Comparison of ENCODE assay signal across 23 cellular contexts in genomic region chr16:46930861-46931260, GRCh38. TPM values are rescaled to one million over a fixed set of nuclear protein-coding genes. Genes with fewer than 3 reads are reported as not detected.
DNase-seq lines count a peak whose midpoint lies in the region; ATAC-seq and TF ChIP-seq lines count a peak whose summit lies in the region.
"Had no signal": no experiment of that assay in that cellular context is flagged by ENCODE, and none has a peak within 500 bp of the region (broad histone marks: within the 10 kb centered on the region; RNA-seq: fewer than 3 reads in every experiment).

No MANE protein-coding gene starts in this region.

- no peak for TF ChIP-seq CTCF in Caco-2 (IDR thresholded peaks at IDR 0.05; ENCODE audit: insufficient read depth in 1 of 2, low read depth in 1 of 2, low read length in 1 of 2, severe bottlenecking in 1 of 2, unreplicated experiment in 1 of 2)
- TF ChIP-seq CTCF in H9 (conservative IDR thresholded peaks at IDR 0.05) = no peak
- no peak for TF ChIP-seq CTCF in VCaP (conservative IDR thresholded peaks at IDR 0.05)
- no peak for TF ChIP-seq CTCF in nephron progenitor cell (IDR thresholded peaks at IDR 0.05)

- no peak overlapping the region for H3K4me3 ChIP-seq in Caco-2 (ENCODE audit: low read depth, low read length)
- H3K4me3 ChIP-seq: K562, MG63 had no signal

- H2AFZ ChIP-seq in H9 (ENCODE audit: low read length) = no peak overlapping the region

- no peak overlapping the region for H3K4ac ChIP-seq in H9 (ENCODE audit: low read depth, low read length)

- intact Hi-C loops in Caco-2 (cut with micrococcal nuclease; ENCODE audit: unreplicated experiment) = no loop called here

- no peaks in the 10 kb centered on the region for H3K23me2 ChIP-seq in H9 (ENCODE audit: insufficient read length, low read depth, low read length, poor library complexity, severe bottlenecking)

- POLR2A ChIA-PET in Caco-2 (lab: Charles Lee) = no interaction called here

- H3K4me2 ChIP-seq in H9 (ENCODE audit: insufficient read depth, insufficient read length, low read length) = no peak overlapping the region

- no peak overlapping the region for H2BK12ac ChIP-seq in H9 (ENCODE audit: insufficient read length, low read depth, low read length)

- TF ChIP-seq POLR2A in GM18505 (IDR thresholded peaks at IDR 0.05; ENCODE audit: borderline replicate concordance, extremely low read depth, insufficient read depth, insufficient read length) = no peak

- no CpG with 5 or more reads among the region's 8 CpGs for WGBS in H9 (ENCODE audit: extremely low coverage, insufficient read length, low lambda C conversion rate)

- H4K8ac ChIP-seq in H9 (replicated peaks; ENCODE audit: insufficient read length, low read depth, low read length) = no peak overlapping the region

- H3K27ac Mint-ChIP-seq in Caco-2 (ENCODE audit: unreplicated experiment) (no peak overlapping the region), H9 (no peak overlapping the region), nephron progenitor cell (peak overlapping the region; percentile 61)

- H3K56ac ChIP-seq in H9 (ENCODE audit: insufficient read length, low read depth, low read length) = no peak overlapping the region

- H3K27me3 ChIP-seq in Caco-2 (replicated peaks; ENCODE audit: control insufficient read depth, insufficient read depth, low read length) (no peaks in the 10 kb centered on the region), H9 (ENCODE audit: insufficient read depth, low read length) (no peaks in the 10 kb centered on the region)
- H3K27me3 ChIP-seq: BE2C, MG63 had no signal

- no peak overlapping the region for H2BK20ac ChIP-seq in H9 (ENCODE audit: low read depth, low read length, poor library complexity, severe bottlenecking)

- H4K91ac ChIP-seq in H9 (ENCODE audit: insufficient read length, low read depth, low read length) = no peak overlapping the region

- no peak overlapping the region for H4K5ac ChIP-seq in H9 (ENCODE audit: insufficient read length, low read depth, low read length)

- H3K4me3 Mint-ChIP-seq in Caco-2 (ENCODE audit: unreplicated experiment) = no peak overlapping the region
- no peak overlapping the region for H3K4me3 Mint-ChIP-seq in H9
- H3K4me3 Mint-ChIP-seq in nephron progenitor cell = no peak overlapping the region

- H3K4me1 ChIP-seq in Caco-2 (no peaks in the 10 kb centered on the region), H9 (ENCODE audit: insufficient read depth, low read length) (no peaks in the 10 kb centered on the region)
- H3K4me1 ChIP-seq: BE2C had no signal

- H2BK15ac ChIP-seq in H9 (ENCODE audit: low read depth, low read length) = no peak overlapping the region

- BruUV-seq in Caco-2 (replicated peaks; lab: Mats Ljungman, UMichigan) = TSS peak; percentile 55

- no peaks in the 10 kb centered on the region for H3K79me1 ChIP-seq in H9 (ENCODE audit: insufficient read depth, low read depth, low read length, poor library complexity, severe bottlenecking)

- no peak overlapping the region for H2BK120ac ChIP-seq in H9 (ENCODE audit: low read depth, low read length, poor library complexity, severe bottlenecking)

- peak overlapping the region; percentile 55 for H2BK5ac ChIP-seq in H9 (ENCODE audit: insufficient read length, low read length)

- no peak overlapping the region for H3K9ac ChIP-seq in H9 (ENCODE audit: extremely low read depth, insufficient read length, low read length)

- H4K20me1 ChIP-seq in H9 (ENCODE audit: control insufficient read depth, insufficient read depth, insufficient read length) = no peaks in the 10 kb centered on the region

- H3K79me2 ChIP-seq in H9 (ENCODE audit: insufficient read depth, low read length) = no peaks in the 10 kb centered on the region

- H3K27ac ChIP-seq in H9 (ENCODE audit: insufficient read length, low read depth, low read length) (no peak overlapping the region), VCaP (peak overlapping the region; percentile 73)

- H3K4me1 Mint-ChIP-seq in Caco-2 (ENCODE audit: low read depth, unreplicated experiment) = peaks cover 6% of the 10 kb centered on the region
- H3K4me1 Mint-ChIP-seq in H9 = peaks cover 5 to 12% of the 10 kb centered on the region in 2 experiments
- H3K4me1 Mint-ChIP-seq in nephron progenitor cell = no peaks in the 10 kb centered on the region

- H3K9me3 ChIP-seq in Caco-2 (no peaks in the 10 kb centered on the region), H9 (ENCODE audit: control insufficient read depth, low read depth, low read length) (no peaks in the 10 kb centered on the region)
- H3K9me3 ChIP-seq: BE2C, MG63 had no signal

- H3K36me3 Mint-ChIP-seq in Caco-2 (ENCODE audit: insufficient read depth, unreplicated experiment) = peaks cover 74% of the 10 kb centered on the region
- H3K36me3 Mint-ChIP-seq in H9 (ENCODE audit: insufficient read depth in 1 of 3, low read depth in 3 of 3) = peaks cover 30 to 48% (median 34%) of the 10 kb centered on the region in 3 experiments
- H3K36me3 Mint-ChIP-seq in nephron progenitor cell (ENCODE audit: low read depth) = peaks cover 20% of the 10 kb centered on the region

- no peak overlapping the region for H2AK5ac ChIP-seq in H9 (ENCODE audit: insufficient read length, low read length)

- H3K9me3 Mint-ChIP-seq in Caco-2 (ENCODE audit: unreplicated experiment) = no peaks in the 10 kb centered on the region
- peaks cover 3 to 4% of the 10 kb centered on the region in 2 experiments; a peak in 2 of 5 replicates for H3K9me3 Mint-ChIP-seq in H9
- no peaks in the 10 kb centered on the region for H3K9me3 Mint-ChIP-seq in nephron progenitor cell

- no peak overlapping the region for H3K14ac ChIP-seq in H9 (ENCODE audit: insufficient read depth, low read length)

- no peak overlapping the region for H3T11ph ChIP-seq in H9 (ENCODE audit: low read length)

- no peaks in the 10 kb centered on the region for H3K36me3 ChIP-seq in Caco-2 (ENCODE audit: control insufficient read depth, insufficient read depth, low read length)

- H3K18ac ChIP-seq in H9 (ENCODE audit: insufficient read length, low read depth, low read length) = no peak overlapping the region

- no peaks in the 10 kb centered on the region for H3K27me3 Mint-ChIP-seq in Caco-2 (ENCODE audit: insufficient read depth, unreplicated experiment)
- peaks cover 1% of the 10 kb centered on the region; the same call in 1 of the 2 replicates for H3K27me3 Mint-ChIP-seq in H9 (ENCODE audit: low read depth)
- peaks cover 4% of the 10 kb centered on the region for H3K27me3 Mint-ChIP-seq in nephron progenitor cell (ENCODE audit: low read depth, poor library complexity)

- CTCF ChIA-PET in Caco-2 (lab: Charles Lee) = no interaction called here

- ATAC-seq in GM18505 (IDR thresholded peaks at IDR 0.05; ENCODE audit: unreplicated experiment) = no peak
- ATAC-seq in HG02981 (IDR thresholded peaks at IDR 0.05; ENCODE audit: unreplicated experiment) = no peak
- ATAC-seq: Panc1 had no signal

- H3K23ac ChIP-seq in H9 (ENCODE audit: insufficient read length, low read depth, low read length) = no peak overlapping the region

- DNase-seq in Caco-2 (no peak), H9 (no peak), nephron progenitor cell (no peak), T-helper 2 cell (no peak), NCI-H69 (lab: John Stamatoyannopoulos, UW) (no peak)
- DNase-seq: BE2C; DMS53; GOT3; MG63; NCI-H1105 treated with DMSO at 0.1 percent for 48 hours; NCI-H146; NCI-H1930; NCI-H2107; NCI-H524; NCI-H82; NK-92 treated with Interleukin-12 subunit alpha and Interleukin-12 subunit beta, amount 100 ng/mL, for 24 hours; SHP77; T-helper 1 cell had no signal

RNA-seq across cellular contexts. Expression of gene DNAJA2, which starts 42.6 kb away (rescaled TPM):
- total RNA-seq in Caco-2 (2022) (56.2 and 56.7 TPM in 2 replicates), H9 (2021) (102 and 107 TPM in 2 replicates)

RNA-seq across cellular contexts. Expression of gene GPT2, which starts 46.7 kb away (rescaled TPM):
- total RNA-seq in Caco-2 (2022) (128 and 142 TPM in 2 replicates), H9 (2021) (68.3 and 68.8 TPM in 2 replicates)
